Comparison of ENCODE assay signal across 8 cellular contexts in the genomic region with DNA sequence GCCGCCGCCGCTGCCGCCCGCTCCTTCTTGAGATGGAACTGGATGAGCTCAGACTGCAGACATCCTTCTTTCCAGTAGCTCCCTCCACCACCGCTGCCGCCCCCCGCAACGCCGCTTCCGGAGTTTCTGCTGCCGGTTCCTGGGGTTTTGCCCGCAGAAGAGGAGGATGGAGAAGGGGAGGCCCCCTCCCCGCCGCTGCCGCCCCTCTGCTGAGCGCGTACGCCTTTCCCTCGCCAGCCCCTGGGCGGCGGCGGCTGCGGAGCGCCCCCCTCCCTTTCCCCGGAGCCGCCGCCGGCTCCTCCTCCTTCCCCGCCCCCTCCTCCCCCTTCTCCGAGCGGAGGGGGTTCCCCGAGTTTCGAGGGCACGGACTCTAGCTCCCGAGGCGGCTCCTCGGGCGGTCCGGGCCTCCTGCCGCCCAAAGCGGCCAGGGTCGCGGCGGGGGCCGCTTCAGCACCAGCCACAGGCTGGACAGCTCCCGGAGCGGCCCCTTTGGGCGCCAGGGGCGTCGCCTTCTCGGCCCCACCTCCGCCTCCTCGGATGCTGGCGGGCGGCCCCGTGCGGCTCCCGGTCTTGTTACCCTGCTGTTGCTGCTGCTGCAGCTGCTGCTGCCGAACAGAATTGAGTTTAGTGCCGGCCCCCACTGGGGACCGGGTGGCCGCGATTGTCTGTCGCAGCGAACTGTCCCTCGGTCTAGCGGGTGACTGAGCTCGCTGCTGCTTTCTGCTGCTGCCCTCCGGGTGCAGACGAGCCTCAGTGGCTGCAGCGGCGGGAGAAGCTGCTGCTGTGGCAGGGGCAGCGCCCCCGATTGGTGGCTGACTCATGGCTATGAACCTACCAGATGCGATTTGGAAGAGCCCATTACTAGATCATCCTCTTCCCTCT. TPM values are rescaled to one million over a fixed set of nuclear protein-coding genes. Genes with fewer than 3 reads are reported as not detected.
DNase-seq lines count a peak whose midpoint lies in the region; ATAC-seq and TF ChIP-seq lines count a peak whose summit lies in the region.

No MANE protein-coding gene starts in this region.

- H3K36me3 ChIP-seq in PC-3 (ENCODE audit: low read depth, low read length) = peaks cover 2% of the 10 kb centered on the region; the same call in 1 of the 2 replicates

- no peaks in the 10 kb centered on the region for H3K9me3 ChIP-seq in PC-3 (ENCODE audit: low read length)

- BruUV-seq in PC-3 (replicated peaks; lab: Mats Ljungman, UMichigan) = no TSS peak

- peak overlapping the region; percentile 90 for H3K4me3 Mint-ChIP-seq in activated T-helper 2 cell treated with anti-CD3 and anti-CD28 coated beads, Interferon-gamma antibody, Interleukin-2, Interleukin-4, amounts not matched to agents 10 μg/mL and 5 μg/mL and 100 μg/mL, durations not matched to agents 14 hours and 24 hours and 36 hours (ENCODE audit: low read depth)
- peak overlapping the region; percentile 87 for H3K4me3 Mint-ChIP-seq in neural crest cell

- no peak overlapping the region for H3K9ac ChIP-seq in PC-3 (ENCODE audit: low read length)

- peaks cover 43% of the 10 kb centered on the region for H3K4me1 Mint-ChIP-seq in activated T-helper 2 cell treated with anti-CD3 and anti-CD28 coated beads, Interferon-gamma antibody, Interleukin-2, Interleukin-4, amounts not matched to agents 10 μg/mL and 5 μg/mL and 100 μg/mL, durations not matched to agents 14 hours and 24 hours and 36 hours (ENCODE audit: low read depth)
- peaks cover 56% of the 10 kb centered on the region for H3K4me1 Mint-ChIP-seq in neural crest cell

- H3K36me3 Mint-ChIP-seq in activated T-helper 2 cell treated with anti-CD3 and anti-CD28 coated beads, Interferon-gamma antibody, Interleukin-2, Interleukin-4, amounts not matched to agents 10 μg/mL and 5 μg/mL and 100 μg/mL, durations not matched to agents 14 hours and 24 hours and 36 hours (ENCODE audit: low read depth) = peaks cover 39% of the 10 kb centered on the region
- H3K36me3 Mint-ChIP-seq in neural crest cell (ENCODE audit: low read depth) = peaks cover 12% of the 10 kb centered on the region

- intact Hi-C loops in PC-3 (cut with micrococcal nuclease) = loop anchor here (1.0 to 5.0 kb wide), 2 partner anchors 34 to 51 kb away; no protein-coding TSS in a partner anchor
- intact Hi-C loops in activated T-helper 2 cell treated with anti-CD3 and anti-CD28 coated beads, Interferon-gamma antibody, Interleukin-2, Interleukin-4, amounts not matched to agents 10 μg/mL and 5 μg/mL and 100 μg/mL, durations not matched to agents 14 hours and 24 hours and 36 hours (cut with micrococcal nuclease) = loop anchor here (1.0 to 5.0 kb wide), 6 partner anchors 32 to 249 kb away; a partner anchor contains a TSS

- ATAC-seq in GM21367 (IDR thresholded peaks at IDR 0.05; ENCODE audit: unreplicated experiment) = peak; percentile 68
- peak; percentile 75 for ATAC-seq in PC-3

- no peaks in the 10 kb centered on the region for H3K79me2 ChIP-seq in PC-3 (ENCODE audit: low read length)

- no peak overlapping the region for H3K27ac ChIP-seq in PC-3 (ENCODE audit: low read length)

- peak overlapping the region; percentile 61 for H2AFZ ChIP-seq in PC-3 (ENCODE audit: low read length)

- H3K27me3 ChIP-seq in PC-3 (ENCODE audit: low read length) = no peaks in the 10 kb centered on the region; the same call in 1 of the 2 replicates

- CTCF ChIA-PET in PC-3 (lab: Charles Lee) = interaction anchor here (0.5 to 1.5 kb wide), 7 partner anchors 23 to 1522 kb away, joined by 3 to 5 read pairs (median 4); a partner anchor contains a TSS

- peaks cover 7% of the 10 kb centered on the region for H3K27me3 Mint-ChIP-seq in activated T-helper 2 cell treated with anti-CD3 and anti-CD28 coated beads, Interferon-gamma antibody, Interleukin-2, Interleukin-4, amounts not matched to agents 10 μg/mL and 5 μg/mL and 100 μg/mL, durations not matched to agents 14 hours and 24 hours and 36 hours (ENCODE audit: low read depth)
- peaks cover 6% of the 10 kb centered on the region for H3K27me3 Mint-ChIP-seq in neural crest cell (ENCODE audit: low read depth)

- H3K9me2 ChIP-seq in PC-3 (replicated peaks; ENCODE audit: low read length) = no peaks in the 10 kb centered on the region

- no peaks in the 10 kb centered on the region for H3K9me3 Mint-ChIP-seq in activated T-helper 2 cell treated with anti-CD3 and anti-CD28 coated beads, Interferon-gamma antibody, Interleukin-2, Interleukin-4, amounts not matched to agents 10 μg/mL and 5 μg/mL and 100 μg/mL, durations not matched to agents 14 hours and 24 hours and 36 hours
- H3K9me3 Mint-ChIP-seq in neural crest cell = no peaks in the 10 kb centered on the region

- in situ Hi-C loops in Caki2 (cut with HindIII; ENCODE audit: low pct_unique_long_range_greater_than_20kb, low sequenced_read_pairs) = no loop called here

- H3K4me3 ChIP-seq in PC-3 (ENCODE audit: low read length) (peak overlapping the region; percentile 66), fibroblast of villous mesenchyme (ENCODE audit: low read depth, low read length) (peak overlapping the region; percentile 67)

- peak overlapping the region; percentile 84 for H3K4me2 ChIP-seq in PC-3 (ENCODE audit: low read length)

- no peaks in the 10 kb centered on the region for H3K4me1 ChIP-seq in PC-3 (ENCODE audit: insufficient read depth, low read length)

- peak; percentile 92 for DNase-seq in Caki2 (ENCODE audit: low read depth)
- peak; percentile 38 for DNase-seq in HS-27A (ENCODE audit: low read depth)
- peak; percentile 32 for DNase-seq in PC-3
- peak; percentile 73 for DNase-seq in activated T-helper 2 cell treated with anti-CD3 and anti-CD28 coated beads, Interferon-gamma antibody, Interleukin-2, Interleukin-4, amounts not matched to agents 10 μg/mL and 5 μg/mL and 100 μg/mL, durations not matched to agents 14 hours and 24 hours and 36 hours (ENCODE audit: low spot score)
- peak; percentile 54 for DNase-seq in fibroblast of villous mesenchyme (ENCODE audit: low read depth)
- DNase-seq in neural crest cell (ENCODE audit: low read depth, low spot score) = peak; percentile 52
- DNase-seq in superior temporal gyrus (ENCODE audit: extremely low spot score) = peak; percentile 89

- peak overlapping the region; percentile 73 for H3K27ac Mint-ChIP-seq in activated T-helper 2 cell treated with anti-CD3 and anti-CD28 coated beads, Interferon-gamma antibody, Interleukin-2, Interleukin-4, amounts not matched to agents 10 μg/mL and 5 μg/mL and 100 μg/mL, durations not matched to agents 14 hours and 24 hours and 36 hours
- H3K27ac Mint-ChIP-seq in neural crest cell (ENCODE audit: unreplicated experiment) = peak overlapping the region; percentile 37

- H3F3A ChIP-seq in PC-3 (ENCODE audit: low read length, unreplicated experiment) = no peaks in the 10 kb centered on the region

- no peak for TF ChIP-seq CTCF in PC-3 (conservative IDR thresholded peaks at IDR 0.05; ENCODE audit: low read depth, low read length)
- TF ChIP-seq CTCF in fibroblast of villous mesenchyme (IDR thresholded peaks at IDR 0.05; ENCODE audit: insufficient read depth, low read depth, low read length) = no peak
- TF ChIP-seq CTCF in neural crest cell (conservative IDR thresholded peaks at IDR 0.05) = no peak

- POLR2A ChIA-PET in PC-3 (lab: Charles Lee; ENCODE audit: unreplicated experiment) = interaction anchor here (1.0 kb wide), 1 partner anchor 57 kb away, joined by 6 read pairs; a partner anchor contains a TSS

- no peaks in the 10 kb centered on the region for H4K20me1 ChIP-seq in PC-3 (ENCODE audit: low read length)

RNA-seq across cellular contexts. Expression of a gene that starts 56.8 kb away (rescaled TPM):
- 0.14 TPM in 1 of 2 replicates, not detected in the other for total RNA-seq in Caki2 (2014; rRNA removed; shearing (Covaris generic); ENCODE audit: low replicate concordance)
- total RNA-seq in PC-3 (2014; rRNA removed) (0.04 TPM in 1 of 2 replicates, not detected in the other), fibroblast of villous mesenchyme (0.64 and 1.3 TPM in 2 replicates), neural crest cell (39.1 and 40.7 TPM in 2 replicates)
- total RNA-seq in activated T-helper 2 cell treated with anti-CD3 and anti-CD28 coated beads, Interferon-gamma antibody, Interleukin-2, Interleukin-4, amounts not matched to agents 10 μg/mL and 5 μg/mL and 100 μg/mL, durations not matched to agents 14 hours and 24 hours and 36 hours = 18.5 and 19.6 TPM in 2 replicates

Comparison
In these comparisons a context has a peak if more than half of its experiments do, and no peak if none do; other contexts are left out.
1. DNase-seq: peak in every context shown above with its lines; median percentile 92 in Caki2; 89 in superior temporal gyrus; 73 in activated T-helper 2 cell treated with anti-CD3 and anti-CD28 coated beads, Interferon-gamma antibody, Interleukin-2, Interleukin-4, amounts not matched to agents 10 μg/mL and 5 μg/mL and 100 μg/mL, durations not matched to agents 14 hours and 24 hours and 36 hours; 54 in fibroblast of villous mesenchyme; 52 in neural crest cell; 38 in HS-27A; 32 in PC-3.